16 cellular contexts compared by ENCODE assay signal in the genomic region with DNA sequence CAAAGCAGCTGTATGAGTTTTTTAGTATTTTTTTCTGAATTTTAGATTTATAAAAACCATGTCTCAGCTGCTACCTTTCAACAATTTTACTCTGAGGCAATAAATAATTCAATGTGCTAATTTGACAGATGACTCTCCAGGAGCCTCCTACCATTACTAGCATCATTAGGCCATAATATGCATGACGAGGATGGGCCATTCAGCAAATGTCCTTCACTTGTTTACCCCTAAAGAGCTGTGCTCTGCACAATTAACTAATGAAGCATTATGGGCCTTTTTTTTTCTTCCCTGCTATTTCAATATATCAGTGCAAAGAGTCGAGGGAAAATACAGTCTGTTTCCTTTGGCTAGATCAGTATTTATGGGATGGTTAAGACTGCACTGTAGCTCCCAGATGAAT.
A peak's percentile ranks its signal among the peaks of the same experiment; 100 is the strongest.
DNase-seq lines count a peak whose midpoint lies in the region; ATAC-seq and TF ChIP-seq lines count a peak whose summit lies in the region.
"Had no signal": no experiment of that assay in that cellular context is flagged by ENCODE, and none has a peak within 500 bp of the region (broad histone marks: within the 10 kb centered on the region; RNA-seq: fewer than 3 reads in every experiment).

No MANE protein-coding gene starts in this region.

- no peak for TF ChIP-seq CTCF in GM10266 (IDR thresholded peaks at IDR 0.05; ENCODE audit: control insufficient read depth, insufficient read depth, low read depth, missing control alignments)

- no peak for ATAC-seq in GM19455 (IDR thresholded peaks at IDR 0.05; ENCODE audit: unreplicated experiment)
- ATAC-seq: K562, Panc1, Right ventricle myocardium inferior had no signal

- DNase-seq in NCI-H128 (lab: John Stamatoyannopoulos, UW; ENCODE audit: unreplicated experiment) (peak; percentile 73), NCI-H2081 (lab: John Stamatoyannopoulos, UW) (peak; percentile 72 to 94), NCI-H748 (lab: John Stamatoyannopoulos, UW; ENCODE audit: unreplicated experiment) (peak; percentile 99), retina (peak; percentile 40), GM10266 (ENCODE audit: extremely low spot score) (no peak), H4 (ENCODE audit: low spot score) (no peak)
- DNase-seq: BE2C; CD4-positive, alpha-beta memory T cell; HCEC 1CT; NCI-H2171 treated with DMSO at 0.1 percent for 48 hours; NCI-H524 treated with DMSO at 0.1 percent for 48 hours; SK-N-SH had no signal

Comparison
In these comparisons a context has a peak if more than half of its experiments do, and no peak if none do; other contexts are left out.
1. DNase-seq: peak in NCI-H128 (single experiment), NCI-H2081 (2 of 2), NCI-H748 (single experiment) and retina (single experiment); none in GM10266 (single experiment) and H4 (single experiment).